7 cellular contexts compared by ENCODE assay signal in the genomic region with DNA sequence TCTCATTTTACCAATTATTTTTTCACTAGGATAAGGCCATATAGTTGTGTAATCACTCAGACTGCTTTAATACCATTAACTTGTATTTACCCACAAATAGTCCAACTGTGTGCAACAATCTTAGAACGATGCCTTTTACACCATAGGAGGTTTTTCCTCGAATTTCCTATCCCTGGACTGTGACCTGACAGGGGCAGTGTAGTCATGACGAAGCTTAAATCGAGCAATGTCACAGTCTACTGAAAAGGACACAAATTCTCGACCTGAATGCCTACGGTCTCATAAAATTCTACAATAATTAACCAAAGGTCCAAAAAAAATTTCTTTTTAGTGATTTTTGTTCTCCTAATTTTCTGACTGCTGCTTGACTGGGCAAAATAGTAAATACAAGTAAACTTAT.
"Had no signal": no experiment of that assay in that cellular context is flagged by ENCODE, and none has a peak within 500 bp of the region (broad histone marks: within the 10 kb centered on the region; RNA-seq: fewer than 3 reads in every experiment).

No MANE protein-coding gene starts in this region.

- H2AFZ ChIP-seq: GM23248 had no signal

- DNase-seq: GM23248, GOT3, H9, HCEC 1CT, KG1 had no signal

- H3K9ac ChIP-seq: GM23248 had no signal

- H3K27ac ChIP-seq: GM23248 had no signal

- H3K4me3 ChIP-seq: GM23248 had no signal

- FAIRE-seq: H54, HTR-8/SVneo had no signal
